In the genomic region with DNA sequence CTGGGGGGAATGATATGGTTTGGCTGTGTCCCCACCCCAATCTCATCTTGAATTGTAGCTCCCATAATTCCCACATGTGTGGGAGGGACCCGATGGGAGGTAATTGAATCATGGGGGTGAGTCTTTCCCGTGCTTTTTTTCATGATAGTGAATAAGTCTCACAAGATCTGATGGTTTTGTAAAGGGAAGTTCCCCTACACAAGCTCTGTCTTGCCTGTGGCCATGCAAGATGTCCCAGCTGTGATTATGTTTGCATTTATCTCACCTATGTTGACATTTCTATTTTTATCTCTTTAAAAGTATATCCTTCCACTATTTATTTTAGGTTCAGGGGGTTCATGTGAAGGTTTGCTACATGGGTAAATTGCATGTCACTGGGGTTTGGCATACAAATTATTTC, we compare ENCODE assay signal across 38 cellular contexts.
"Had no signal": no experiment of that assay in that cellular context is flagged by ENCODE, and none has a peak within 500 bp of the region (broad histone marks: within the 10 kb centered on the region; RNA-seq: fewer than 3 reads in every experiment).

No MANE protein-coding gene starts in this region.

- H3K36me3 Mint-ChIP-seq: activated CD4-positive, alpha-beta memory T cell treated with anti-CD3 and anti-CD28 coated beads for 36 hours; activated naive CD4-positive, alpha-beta T cell treated with anti-CD3 and anti-CD28 coated beads, Interleukin-2, amount 50 U/mL, for 72 hours; activated naive CD8-positive, alpha-beta T cell treated with anti-CD3 and anti-CD28 coated beads for 36 hours had no signal

- H3K27me3 Mint-ChIP-seq: activated B cell treated with CpG ODN at 0.5 μM for 24 hours; activated CD4-positive, alpha-beta memory T cell treated with anti-CD3 and anti-CD28 coated beads for 36 hours; activated CD4-positive, alpha-beta T cell treated with anti-CD3 and anti-CD28 coated beads, Interleukin-2, amount 10 ng/mL, durations not matched to agents 24 days and 14 days; activated CD8-positive, alpha-beta T cell treated with anti-CD3 and anti-CD28 coated beads for 36 hours; activated naive CD8-positive, alpha-beta T cell treated with anti-CD3 and anti-CD28 coated beads for 36 hours; activated T-helper 17 cell treated with anti-CD3 and anti-CD28 coated beads, Interleukin-2, amount 50 U/mL, for 72 hours; central memory CD8-positive, alpha-beta T cell had no signal

- H3K4me3 Mint-ChIP-seq: activated B cell treated with CpG ODN at 0.5 μM for 24 hours; activated CD4-positive, alpha-beta memory T cell treated with anti-CD3 and anti-CD28 coated beads for 36 hours; activated CD4-positive, alpha-beta T cell treated with anti-CD3 and anti-CD28 coated beads, Interleukin-2, amount 10 ng/mL, durations not matched to agents 24 days and 14 days; activated CD8-positive, alpha-beta T cell treated with anti-CD3 and anti-CD28 coated beads for 36 hours; activated naive CD4-positive, alpha-beta T cell treated with anti-CD3 and anti-CD28 coated beads for 36 hours; activated naive CD8-positive, alpha-beta T cell treated with anti-CD3 and anti-CD28 coated beads for 36 hours; activated T-cell treated with anti-CD3 and anti-CD28 coated beads, Interleukin-2, amount 50 U/mL, for 4 hours; activated T-cell treated with anti-CD3 and anti-CD28 coated beads, Interleukin-2, amount 50 U/mL, for 72 hours; activated T-helper 1 cell treated with anti-CD3 and anti-CD28 coated beads, Interleukin-12 subunit alpha, Interleukin-12 subunit beta, Interleukin-2, Interleukin-4 antibody, amounts not matched to agents 30 ng/mL and 10 ng/mL and 1 ng/mL, durations not matched to agents 14 hours and 24 hours and 36 hours; activated T-helper 17 cell treated with anti-CD3 and anti-CD28 coated beads, Interleukin-2, amount 50 U/mL, for 72 hours; central memory CD8-positive, alpha-beta T cell; T-helper 1 cell treated with Interleukin-12 subunit alpha and Interleukin-12 subunit beta and Interleukin-4 antibody, amounts not matched to agents 30 μg/mL and 1 μg/mL, for 36 hours; T-helper 2 cell treated with Interferon-gamma antibody and Interleukin-4, amounts not matched to agents 5 μg/mL and 100 μg/mL, for 36 hours had no signal

- H3K4me1 Mint-ChIP-seq: activated B cell treated with CpG ODN at 0.5 μM for 24 hours; activated CD4-positive, alpha-beta T cell treated with anti-CD3 and anti-CD28 coated beads, Interleukin-2, amount 10 ng/mL, durations not matched to agents 24 days and 14 days; activated naive CD8-positive, alpha-beta T cell treated with anti-CD3 and anti-CD28 coated beads for 36 hours; activated T-helper 17 cell treated with anti-CD3 and anti-CD28 coated beads, Interleukin-2, amount 50 U/mL, for 72 hours; central memory CD8-positive, alpha-beta T cell had no signal

- H3K27ac ChIP-seq: adrenal gland, body of pancreas, brain microvascular endothelial cell, breast epithelium, cardiac muscle cell, VCaP had no signal

- DNase-seq: activated B cell treated with CpG ODN at 0.5 μM for 24 hours; activated CD4-positive, alpha-beta memory T cell treated with anti-CD3 and anti-CD28 coated beads for 36 hours; activated CD4-positive, alpha-beta T cell treated with anti-CD3 and anti-CD28 coated beads for 4 hours; activated CD4-positive, alpha-beta T cell treated with anti-CD3 and anti-CD28 coated beads, Interleukin-2, amount 10 ng/mL, durations not matched to agents 24 days and 14 days; activated CD4-positive, alpha-beta T cell treated with anti-CD3 and anti-CD28 coated beads, Interleukin-2, amount 50 U/mL, for 1 hour; activated CD4-positive, alpha-beta T cell treated with anti-CD3 and anti-CD28 coated beads, Interleukin-2, amount 50 U/mL, for 4 hours; activated CD4-positive, CD25-positive, alpha-beta regulatory T cell treated with anti-CD3 and anti-CD28 coated beads, Interleukin-2, amount 50 U/mL, for 72 hours; activated CD8-positive, alpha-beta memory T cell treated with anti-CD3 and anti-CD28 coated beads, Interleukin-2, amount 50 U/mL, for 4 hours; activated CD8-positive, alpha-beta T cell treated with anti-CD3 and anti-CD28 coated beads for 36 hours; activated effector memory CD4-positive, alpha-beta T cell treated with anti-CD3 and anti-CD28 coated beads, Interleukin-2, amount 50 U/mL, for 16 hours; activated gamma-delta T cell treated with Interleukin-2 at 50 U/mL for 16 hours; activated naive CD4-positive, alpha-beta T cell; activated naive CD4-positive, alpha-beta T cell treated with anti-CD3 and anti-CD28 coated beads for 36 hours; activated naive CD4-positive, alpha-beta T cell treated with anti-CD3 and anti-CD28 coated beads, Interleukin-2, amount 50 U/mL, for 16 hours; activated naive CD8-positive, alpha-beta T cell treated with anti-CD3 and anti-CD28 coated beads for 36 hours; activated T-cell treated with anti-CD3 and anti-CD28 coated beads for 4 hours; activated T-cell treated with anti-CD3 and anti-CD28 coated beads, Interleukin-2, amount 50 U/mL, for 1 hour; activated T-cell treated with anti-CD3 and anti-CD28 coated beads, Interleukin-2, amount 50 U/mL, for 4 hours; activated T-cell treated with anti-CD3 and anti-CD28 coated beads, Interleukin-2, amount 50 U/mL, for 72 hours; adrenal gland; amniotic stem cell; aorta; body of pancreas; brain microvascular endothelial cell; caudate nucleus; cerebellar nuclear complex; T-helper 1 cell; T-helper 2 cell; T-helper 9 cell had no signal

- H3K9me3 ChIP-seq: adrenal gland, body of pancreas had no signal

- ATAC-seq: activated CD8-positive, alpha-beta T cell treated with anti-CD3 and anti-CD28 coated beads for 36 hours; activated naive CD4-positive, alpha-beta T cell treated with anti-CD3 and anti-CD28 coated beads, Interleukin-2, amount 50 U/mL, for 72 hours; activated T-cell treated with anti-CD3 and anti-CD28 coated beads, Interleukin-2, amount 50 U/mL, for 4 hours; activated T-cell treated with anti-CD3 and anti-CD28 coated beads, Interleukin-2, amount 50 U/mL, for 72 hours; activated T-helper 17 cell treated with anti-CD3 and anti-CD28 coated beads, Interleukin-2, amount 50 U/mL, for 72 hours; body of pancreas had no signal

- H3K27me3 ChIP-seq: adrenal gland, body of pancreas, brain microvascular endothelial cell, breast epithelium, cardiac muscle cell had no signal

- H3K27ac Mint-ChIP-seq: activated B cell treated with CpG ODN at 0.5 μM for 24 hours; activated CD4-positive, alpha-beta memory T cell treated with anti-CD3 and anti-CD28 coated beads for 36 hours; activated CD4-positive, alpha-beta T cell treated with anti-CD3 and anti-CD28 coated beads, Interleukin-2, amount 10 ng/mL, durations not matched to agents 24 days and 14 days; activated CD8-positive, alpha-beta T cell treated with anti-CD3 and anti-CD28 coated beads for 36 hours; activated naive CD4-positive, alpha-beta T cell treated with anti-CD3 and anti-CD28 coated beads for 36 hours; activated naive CD4-positive, alpha-beta T cell treated with anti-CD3 and anti-CD28 coated beads, Interleukin-2, amount 50 U/mL, for 72 hours; activated naive CD8-positive, alpha-beta T cell treated with anti-CD3 and anti-CD28 coated beads for 36 hours; activated T-cell treated with anti-CD3 and anti-CD28 coated beads, Interleukin-2, amount 50 U/mL, for 72 hours; activated T-helper 1 cell treated with anti-CD3 and anti-CD28 coated beads, Interleukin-12 subunit alpha, Interleukin-12 subunit beta, Interleukin-2, Interleukin-4 antibody, amounts not matched to agents 30 ng/mL and 10 ng/mL and 1 ng/mL, durations not matched to agents 14 hours and 24 hours and 36 hours; activated T-helper 17 cell treated with anti-CD3 and anti-CD28 coated beads, Interleukin-2, amount 50 U/mL, for 72 hours; T-helper 1 cell treated with Interleukin-12 subunit alpha and Interleukin-12 subunit beta and Interleukin-4 antibody, amounts not matched to agents 30 μg/mL and 1 μg/mL, for 36 hours; T-helper 2 cell treated with Interferon-gamma antibody and Interleukin-4, amounts not matched to agents 5 μg/mL and 100 μg/mL, for 36 hours had no signal

- H3K36me3 ChIP-seq: adrenal gland, brain microvascular endothelial cell, breast epithelium, cardiac muscle cell had no signal

- H3K4me3 ChIP-seq: adrenal gland, body of pancreas, breast epithelium, cardiac muscle cell had no signal

- H3K4me1 ChIP-seq: adrenal gland, body of pancreas, breast epithelium had no signal
